1 cellular context compared by ENCODE assay signal in the genomic region with DNA sequence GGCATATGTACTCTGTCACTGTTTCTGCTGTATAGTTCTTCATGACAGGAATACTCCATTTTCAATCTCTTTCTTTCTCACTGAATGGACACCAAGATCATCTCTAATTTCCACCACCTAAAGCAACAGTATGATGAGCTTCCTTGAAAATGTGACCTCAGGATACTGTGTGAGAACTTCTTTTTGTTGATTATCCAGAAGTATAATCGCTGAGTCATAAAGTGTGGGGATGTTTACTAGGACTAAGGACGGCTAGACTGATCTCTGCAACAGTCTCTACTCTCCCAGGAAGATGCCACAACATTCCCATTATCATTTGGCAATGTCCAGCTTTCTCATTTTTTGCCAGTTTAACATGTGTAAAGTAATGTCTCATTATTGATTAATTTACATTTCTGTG.
TF ChIP-seq lines count a peak whose summit lies in the region.

No MANE protein-coding gene starts in this region.

TF ChIP-seq in H1, 55 proteins besides CTCF, POLR2A, EP300 and RAD21:
- TF ChIP-seq CHD2 (IDR thresholded peaks at IDR 0.05; ENCODE audit: low read length) (no peak), BACH1 (IDR thresholded peaks at IDR 0.05; ENCODE audit: low read length) (peak; percentile 48; the same call in 1 of the 2 replicates)
